19 cellular contexts compared by ENCODE assay signal in the genomic region with DNA sequence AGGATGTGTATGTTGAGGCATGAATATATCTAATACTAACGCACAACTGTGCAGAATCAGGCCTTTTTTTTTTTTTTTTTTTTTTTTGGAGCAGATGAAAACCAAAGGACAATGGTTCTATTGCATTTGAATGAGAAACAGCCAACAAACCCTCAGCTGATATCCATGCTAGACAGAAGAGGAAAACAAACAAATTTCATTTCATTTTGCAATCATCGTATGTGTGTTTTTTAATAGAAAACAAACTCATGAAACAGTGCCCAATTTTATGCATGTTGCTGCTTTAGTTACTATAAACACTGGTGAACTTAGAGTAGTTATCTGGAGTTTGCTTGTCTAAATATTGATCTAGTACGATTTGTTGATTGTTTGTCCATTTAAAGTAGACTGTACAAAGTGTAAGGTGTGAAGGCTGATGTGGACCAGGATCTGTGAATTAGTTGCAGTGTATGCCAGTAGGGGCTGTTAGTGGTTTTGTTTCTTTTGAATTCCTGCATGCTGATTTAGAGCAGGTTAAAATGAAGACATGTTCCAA.
"Had no signal": no experiment of that assay in that cellular context is flagged by ENCODE, and none has a peak within 500 bp of the region (broad histone marks: within the 10 kb centered on the region; RNA-seq: fewer than 3 reads in every experiment).

No MANE protein-coding gene starts in this region.

- H3K36me3 Mint-ChIP-seq: immature natural killer cell, naive B cell had no signal

- ATAC-seq: gastrocnemius medialis, left cardiac atrium, left ventricle myocardium superior had no signal

- DNase-seq: effector CD4-positive, alpha-beta T cell; endodermal cell; erythroblast; gastrocnemius medialis; glutamatergic neuron; immature natural killer cell; left cardiac atrium; left ventricle myocardium superior; mesendoderm; naive B cell; posterior cingulate gyrus; sigmoid colon; stimulated activated CD4-positive, alpha-beta T cell treated with anti-CD3 and anti-CD28 coated beads, Interleukin-2, amount 100 ng/mL, for 24 hours; stimulated activated CD4-positive, alpha-beta T cell treated with anti-CD3 and anti-CD28 coated beads, Interleukin-4, amount 100 ng/mL, for 4 hours; stimulated activated naive CD4-positive, alpha-beta T cell; trophoblast cell had no signal

- H3K9me3 ChIP-seq: gastrocnemius medialis, sigmoid colon had no signal

- H3K9me3 Mint-ChIP-seq: endodermal cell, naive B cell, nephron had no signal

- H3K4me3 Mint-ChIP-seq: endodermal cell, immature natural killer cell, naive B cell, nephron had no signal

- H3K27me3 Mint-ChIP-seq: naive B cell had no signal

- H3K4me1 Mint-ChIP-seq: immature natural killer cell, naive B cell, nephron had no signal

- H3K4me3 ChIP-seq: coronary artery, gastrocnemius medialis, sigmoid colon, skin epidermis had no signal

- H3K36me3 ChIP-seq: gastrocnemius medialis, sigmoid colon had no signal

- H3K27ac ChIP-seq: coronary artery, gastrocnemius medialis, sigmoid colon had no signal

- H3K27ac Mint-ChIP-seq: endodermal cell, immature natural killer cell, naive B cell, nephron had no signal

- H3K4me1 ChIP-seq: gastrocnemius medialis had no signal

- H3K27me3 ChIP-seq: gastrocnemius medialis, sigmoid colon had no signal
